ENCODE assay signal across 13 cellular contexts in genomic region chr7:4982741-4983140, GRCh38. TPM values are rescaled to one million over a fixed set of nuclear protein-coding genes. Genes with fewer than 3 reads are reported as not detected.
A peak's percentile ranks its signal among the peaks of the same experiment; 100 is the strongest.
DNase-seq lines count a peak whose midpoint lies in the region; ATAC-seq, FAIRE-seq and TF ChIP-seq lines count a peak whose summit lies in the region.
"Not testable (repeated sequence)": the region's sequence is repeated elsewhere in the genome, so short reads cannot be mapped to it uniquely, and the experiment has no call there.
"Had no signal": no experiment of that assay in that cellular context is flagged by ENCODE, and none has a peak within 500 bp of the region (broad histone marks: within the 10 kb centered on the region; RNA-seq: fewer than 3 reads in every experiment).

No MANE protein-coding gene starts in this region.

- H3K27ac Mint-ChIP-seq in CD8-positive, alpha-beta memory T cell, result peak overlapping the region in 5 of 8 donors; percentile 7 to 33 (median 26)
- not testable (repeated sequence) for H3K27ac Mint-ChIP-seq in activated CD4-positive, alpha-beta T cell treated with anti-CD3 and anti-CD28 coated beads for 36 hours
- H3K27ac Mint-ChIP-seq in stimulated activated memory B cell treated with anti-CD40 and anti-IgM and Interleukin-4, amounts not matched to agents 10 μg/mL and 1 μg/mL and 100 μg/mL, for 72 hours, result peak overlapping the region; percentile 30

- ATAC-seq in GM19351 (IDR thresholded peaks at IDR 0.05; ENCODE audit: unreplicated experiment) (peak; percentile 94), GM21825 (IDR thresholded peaks at IDR 0.05; ENCODE audit: unreplicated experiment) (peak; percentile 79), HG03025 (IDR thresholded peaks at IDR 0.05; ENCODE audit: low FRiP score, unreplicated experiment) (peak; percentile 88), K562 (peak; percentile 91)
- ATAC-seq in activated CD4-positive, alpha-beta T cell treated with anti-CD3 and anti-CD28 coated beads for 36 hours, result peak; percentile 96
- peak; percentile 100 for ATAC-seq in stimulated activated memory B cell treated with anti-CD40 and anti-IgM and Interleukin-4, amounts not matched to agents 10 μg/mL and 1 μg/mL and 100 μg/mL, for 72 hours

- H3K9ac ChIP-seq in K562 (ENCODE audit: insufficient read depth in 1 of 2, low read depth in 2 of 2, low read length in 2 of 2), result not testable (repeated sequence)

- not testable (repeated sequence) for H3K27me3 ChIP-seq in CD8-positive, alpha-beta memory T cell (ENCODE audit: insufficient read depth, low read length, poor library complexity, severe bottlenecking); K562 (ENCODE audit: control insufficient read depth in 2 of 2, insufficient read depth in 2 of 2, low read length in 2 of 2)

- peaks cover 38% of the 10 kb centered on the region for H3K79me2 ChIP-seq in K562 (ENCODE audit: control insufficient read depth, insufficient read depth, low read length)

- WGBS in K562 (ENCODE audit: insufficient coverage, low coverage, missing lambda C conversion rate), result 0% methylated on average over 1 of the region's 2 CpGs

- not testable (repeated sequence) for H4K20me1 ChIP-seq in K562 (replicated peaks; ENCODE audit: control insufficient read depth, insufficient read depth, low read length)

- not testable (repeated sequence) for BruUV-seq in K562 (replicated peaks; lab: Mats Ljungman, UMichigan)

- H3K4me2 ChIP-seq in K562 (ENCODE audit: insufficient read depth, low read length), result not testable (repeated sequence)

- H3K27me3 Mint-ChIP-seq in CD8-positive, alpha-beta memory T cell; activated CD4-positive, alpha-beta T cell treated with anti-CD3 and anti-CD28 coated beads for 36 hours; stimulated activated memory B cell treated with anti-CD40 and anti-IgM and Interleukin-4, amounts not matched to agents 10 μg/mL and 1 μg/mL and 100 μg/mL, for 72 hours: not testable (repeated sequence)

- H3K36me3 Mint-ChIP-seq in CD8-positive, alpha-beta memory T cell, result peaks cover 8 to 90% (median 39%) of the 10 kb centered on the region in 3 donors
- peaks cover 66% of the 10 kb centered on the region for H3K36me3 Mint-ChIP-seq in activated CD4-positive, alpha-beta T cell treated with anti-CD3 and anti-CD28 coated beads for 36 hours (ENCODE audit: low read depth)
- peaks cover 68% of the 10 kb centered on the region for H3K36me3 Mint-ChIP-seq in stimulated activated memory B cell treated with anti-CD40 and anti-IgM and Interleukin-4, amounts not matched to agents 10 μg/mL and 1 μg/mL and 100 μg/mL, for 72 hours

- not testable (repeated sequence) for H3K4me3 ChIP-seq in CD8-positive, alpha-beta memory T cell (ENCODE audit: low read length); K562

- not testable (repeated sequence) for H3K36me3 ChIP-seq in CD8-positive, alpha-beta memory T cell (ENCODE audit: insufficient read depth, low read length)
- H3K36me3 ChIP-seq in K562 (ENCODE audit: control insufficient read depth, insufficient read depth, low read length), result peaks cover 86% of the 10 kb centered on the region

- H3K4me1 Mint-ChIP-seq in CD8-positive, alpha-beta memory T cell, result peaks cover 41 to 66% (median 57%) of the 10 kb centered on the region in 3 donors
- H3K4me1 Mint-ChIP-seq in activated CD4-positive, alpha-beta T cell treated with anti-CD3 and anti-CD28 coated beads for 36 hours, result peaks cover 32% of the 10 kb centered on the region
- H3K4me1 Mint-ChIP-seq in stimulated activated memory B cell treated with anti-CD40 and anti-IgM and Interleukin-4, amounts not matched to agents 10 μg/mL and 1 μg/mL and 100 μg/mL, for 72 hours, result peaks cover 25% of the 10 kb centered on the region

- not testable (repeated sequence) for H3K9me3 ChIP-seq in CD8-positive, alpha-beta memory T cell (ENCODE audit: low read length); K562 (replicated peaks; ENCODE audit: control insufficient read depth, insufficient read depth, low read depth, low read length)

- POLR2A ChIA-PET in CD8-positive, alpha-beta memory T cell (lab: Charles Lee); activated CD4-positive, alpha-beta T cell treated with anti-CD3 and anti-CD28 coated beads for 36 hours (lab: Charles Lee): not testable (repeated sequence)
- POLR2A ChIA-PET in K562 (lab: Yijun Ruan, JAX), result interaction anchor here (0.6 kb wide), 2 partner anchors 9 to 15 kb away, joined by 3 read pairs; no protein-coding TSS in a partner anchor

- peak; percentile 86 for FAIRE-seq in K562 (lab: Jason Lieb, UNC)

- CTCF ChIA-PET in CD8-positive, alpha-beta memory T cell (lab: Charles Lee); K562 (lab: Yijun Ruan, JAX; ENCODE audit: low intra/inter-chr PET ratio): not testable (repeated sequence)
- CTCF ChIA-PET in activated CD4-positive, alpha-beta T cell treated with anti-CD3 and anti-CD28 coated beads for 36 hours (lab: Charles Lee), result interaction anchor here (1.6 kb wide), 1 partner anchor 9 kb away, joined by 10 read pairs; no protein-coding TSS in a partner anchor

- TF ChIP-seq EP300 in K562 (IDR thresholded peaks at IDR 0.05; ENCODE audit: low read length), result not testable (repeated sequence)

- TF ChIP-seq CTCF in K562 (IDR thresholded peaks at IDR 0.05 in 2 of 3, conservative IDR thresholded peaks at IDR 0.05 in 1 of 3; ENCODE audit: insufficient read depth in 2 of 3, low read depth in 1 of 3, low read length in 3 of 3), result not testable (repeated sequence)

- intact Hi-C loops in activated CD4-positive, alpha-beta T cell treated with anti-CD3 and anti-CD28 coated beads for 36 hours (cut with DNase I, micrococcal nuclease); K562 (cut with micrococcal nuclease): not testable (repeated sequence)

- H2AFZ ChIP-seq in K562 (ENCODE audit: low read depth, low read length), result not testable (repeated sequence)

- H3K4me1 ChIP-seq in CD8-positive, alpha-beta memory T cell (ENCODE audit: insufficient read depth, low read length); K562 (replicated peaks in 1 of 2; ENCODE audit: control insufficient read depth in 2 of 2, insufficient read depth in 2 of 2, low read length in 2 of 2): not testable (repeated sequence)

- not testable (repeated sequence) for DNase-seq in CD8-positive, alpha-beta memory T cell; activated CD4-positive, alpha-beta T cell treated with anti-CD3 and anti-CD28 coated beads for 36 hours
- DNase-seq in HUDEP-2 (lab: John Stamatoyannopoulos, UW; ENCODE audit: unreplicated experiment in 76 of 76) (peak in 59 of 76 experiments; percentile 3 to 82 (median 45)), K562 (ENCODE audit: extremely low read depth in 1 of 4, low spot score in 3 of 4) (peak in 1 of 4 experiments; percentile 45)

- TF ChIP-seq RAD21 in K562 (CRISPR knock-in tag; conservative IDR thresholded peaks at IDR 0.05 in 1 of 2, IDR thresholded peaks at IDR 0.05 in 1 of 2), result not testable (repeated sequence)

- not testable (repeated sequence) for TF ChIP-seq POLR2A in K562 (conservative IDR thresholded peaks at IDR 0.05)

- H3K9me3 Mint-ChIP-seq in CD8-positive, alpha-beta memory T cell; activated CD4-positive, alpha-beta T cell treated with anti-CD3 and anti-CD28 coated beads for 36 hours (ENCODE audit: low read depth); stimulated activated memory B cell treated with anti-CD40 and anti-IgM and Interleukin-4, amounts not matched to agents 10 μg/mL and 1 μg/mL and 100 μg/mL, for 72 hours: not testable (repeated sequence)

- peak overlapping the region in 2 of 7 donors; percentile 9 to 13 for H3K4me3 Mint-ChIP-seq in CD8-positive, alpha-beta memory T cell
- not testable (repeated sequence) for H3K4me3 Mint-ChIP-seq in activated CD4-positive, alpha-beta T cell treated with anti-CD3 and anti-CD28 coated beads for 36 hours; stimulated activated memory B cell treated with anti-CD40 and anti-IgM and Interleukin-4, amounts not matched to agents 10 μg/mL and 1 μg/mL and 100 μg/mL, for 72 hours

- in situ Hi-C loops in K562 (cut with MboI), result not testable (repeated sequence)

- H3K9me1 ChIP-seq in K562 (ENCODE audit: control insufficient read depth, insufficient read depth, low read length), result not testable (repeated sequence)

- not testable (repeated sequence) for H3K27ac ChIP-seq in CD8-positive, alpha-beta memory T cell (ENCODE audit: low read depth, low read length); K562 (ENCODE audit: extremely low read depth, low read depth, low read length)

TF ChIP-seq in K562, 482 proteins besides CTCF, POLR2A, EP300 and RAD21 (continues in another document):
- 0 out of 2 replicates have a peak, but pooled peaks have one; percentile 3 for TF ChIP-seq SPI1 (IDR thresholded peaks at IDR 0.05; ENCODE audit: borderline replicate concordance, low read depth, low read length)
- peak; percentile 18; the same call in 1 of the 2 replicates for TF ChIP-seq NCOR1 (IDR thresholded peaks at IDR 0.05)
- 0 out of 2 replicates have a peak, but pooled peaks have one; percentile 46 for TF ChIP-seq TEAD4 (IDR thresholded peaks at IDR 0.05; ENCODE audit: low read length)
- TF ChIP-seq TEAD4 (CRISPR knock-in tag; IDR thresholded peaks at IDR 0.05; ENCODE audit: borderline replicate concordance), result not testable (repeated sequence)
- TF ChIP-seq ARID1B (IDR thresholded peaks at IDR 0.05), result 0 out of 2 replicates have a peak, but pooled peaks have one; percentile 8
- TF ChIP-seq CBFA2T3 (IDR thresholded peaks at IDR 0.05), result peak; percentile 59

RNA-seq across cellular contexts. Expression of gene MMD2, which starts 23.8 kb away (rescaled TPM):
- total RNA-seq in CD8-positive, alpha-beta memory T cell, result not detected
- not detected for polyA plus RNA-seq in CD8-positive, alpha-beta memory T cell
- total RNA-seq in activated CD4-positive, alpha-beta T cell treated with anti-CD3 and anti-CD28 coated beads for 36 hours, result not detected
- not detected in 2 replicates for total RNA-seq in K562 (2011; cell fraction: chromatin; rRNA removed; ENCODE audit: low replicate concordance)
- not detected in 2 replicates for total RNA-seq in K562 (2011; cell fraction: nucleolus; rRNA removed)
- total RNA-seq in K562 (2011; cell fraction: nucleoplasm; rRNA removed), result not detected in 2 replicates
- 0.20 TPM in 1 of 2 replicates, not detected in the other for total RNA-seq in K562 (2014; rRNA removed)
- not detected in 2 replicates for total RNA-seq in K562 (2014; rRNA removed; fragmentation: Illumina TruSeq; extraction: Trizol)
- total RNA-seq in K562 (2015; rRNA removed; fragmentation: Illumina TruSeq; extraction: Trizol), result not detected in 2 replicates
- total RNA-seq in K562 (2021), result not detected in 2 replicates
- not detected in 2 replicates for polyA plus RNA-seq in K562 (2011; rRNA removed)
- polyA plus RNA-seq in K562 (2011; cell fraction: cytosol; rRNA removed), result not detected in 2 replicates
- not detected in 2 replicates for polyA plus RNA-seq in K562 (2011; cell fraction: nucleus; rRNA removed)
- not detected in 2 replicates for polyA plus RNA-seq in K562 (2012)
- not detected in 2 replicates for polyA plus RNA-seq in K562 (2014; fragmentation: Illumina TruSeq; extraction: Trizol)
- polyA plus RNA-seq in K562 (2014; fragmentation: Nextera tagmentation; extraction: Ambion mirVana), result not detected
- polyA plus RNA-seq in K562 (2014; rRNA removed), result not detected in 2 replicates
- not detected in 2 replicates for polyA minus RNA-seq in K562 (2011; rRNA and poly(A)+ RNA removed)
- polyA minus RNA-seq in K562 (2011; cell fraction: cytosol; rRNA and poly(A)+ RNA removed), result not detected in 2 replicates
- polyA minus RNA-seq in K562 (2011; cell fraction: nucleus; rRNA and poly(A)+ RNA removed), result not detected in 2 replicates
- total RNA-seq: heart left ventricle, left lobe of liver, mesothelial cell of epicardium, upper lobe of left lung had no signal
- polyA plus RNA-seq: A549, heart left ventricle had no signal
